1 cellular context compared by ENCODE assay signal in the genomic region with DNA sequence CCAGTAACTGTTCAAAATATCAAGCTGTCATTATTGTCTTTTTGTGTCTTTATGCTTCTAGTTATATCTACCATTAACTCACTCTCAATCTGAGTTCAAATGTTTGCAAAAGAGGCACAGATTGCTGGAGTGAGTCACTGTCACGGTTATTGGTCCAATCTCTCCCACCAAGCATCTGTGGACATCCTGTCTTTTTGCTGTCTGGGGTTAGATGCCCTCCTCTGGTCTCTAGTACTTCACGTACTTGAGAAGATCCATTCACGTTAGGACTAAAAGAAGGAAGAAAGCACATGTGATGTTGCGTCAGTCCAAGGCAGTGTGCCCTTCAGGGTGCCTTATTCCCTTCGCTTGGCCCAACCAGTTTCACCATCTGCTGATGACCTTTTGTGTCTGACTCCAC.
TF ChIP-seq lines count a peak whose summit lies in the region.

No MANE protein-coding gene starts in this region.

TF ChIP-seq in WTC11, 78 proteins besides CTCF, POLR2A, EP300 and RAD21 (continued from another document):
- TF ChIP-seq MXD4 (CRISPR knock-in tag; IDR thresholded peaks at IDR 0.05; ENCODE audit: borderline replicate concordance): no peak
- TF ChIP-seq, protein P1, sequence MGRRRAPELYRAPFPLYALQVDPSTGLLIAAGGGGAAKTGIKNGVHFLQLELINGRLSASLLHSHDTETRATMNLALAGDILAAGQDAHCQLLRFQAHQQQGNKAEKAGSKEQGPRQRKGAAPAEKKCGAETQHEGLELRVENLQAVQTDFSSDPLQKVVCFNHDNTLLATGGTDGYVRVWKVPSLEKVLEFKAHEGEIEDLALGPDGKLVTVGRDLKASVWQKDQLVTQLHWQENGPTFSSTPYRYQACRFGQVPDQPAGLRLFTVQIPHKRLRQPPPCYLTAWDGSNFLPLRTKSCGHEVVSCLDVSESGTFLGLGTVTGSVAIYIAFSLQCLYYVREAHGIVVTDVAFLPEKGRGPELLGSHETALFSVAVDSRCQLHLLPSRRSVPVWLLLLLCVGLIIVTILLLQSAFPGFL (CRISPR knock-in tag; IDR thresholded peaks at IDR 0.05; ENCODE audit: borderline replicate concordance): no peak
- no peak for TF ChIP-seq NFE2L1 (CRISPR knock-in tag; IDR thresholded peaks at IDR 0.05)
- TF ChIP-seq, protein P2, sequence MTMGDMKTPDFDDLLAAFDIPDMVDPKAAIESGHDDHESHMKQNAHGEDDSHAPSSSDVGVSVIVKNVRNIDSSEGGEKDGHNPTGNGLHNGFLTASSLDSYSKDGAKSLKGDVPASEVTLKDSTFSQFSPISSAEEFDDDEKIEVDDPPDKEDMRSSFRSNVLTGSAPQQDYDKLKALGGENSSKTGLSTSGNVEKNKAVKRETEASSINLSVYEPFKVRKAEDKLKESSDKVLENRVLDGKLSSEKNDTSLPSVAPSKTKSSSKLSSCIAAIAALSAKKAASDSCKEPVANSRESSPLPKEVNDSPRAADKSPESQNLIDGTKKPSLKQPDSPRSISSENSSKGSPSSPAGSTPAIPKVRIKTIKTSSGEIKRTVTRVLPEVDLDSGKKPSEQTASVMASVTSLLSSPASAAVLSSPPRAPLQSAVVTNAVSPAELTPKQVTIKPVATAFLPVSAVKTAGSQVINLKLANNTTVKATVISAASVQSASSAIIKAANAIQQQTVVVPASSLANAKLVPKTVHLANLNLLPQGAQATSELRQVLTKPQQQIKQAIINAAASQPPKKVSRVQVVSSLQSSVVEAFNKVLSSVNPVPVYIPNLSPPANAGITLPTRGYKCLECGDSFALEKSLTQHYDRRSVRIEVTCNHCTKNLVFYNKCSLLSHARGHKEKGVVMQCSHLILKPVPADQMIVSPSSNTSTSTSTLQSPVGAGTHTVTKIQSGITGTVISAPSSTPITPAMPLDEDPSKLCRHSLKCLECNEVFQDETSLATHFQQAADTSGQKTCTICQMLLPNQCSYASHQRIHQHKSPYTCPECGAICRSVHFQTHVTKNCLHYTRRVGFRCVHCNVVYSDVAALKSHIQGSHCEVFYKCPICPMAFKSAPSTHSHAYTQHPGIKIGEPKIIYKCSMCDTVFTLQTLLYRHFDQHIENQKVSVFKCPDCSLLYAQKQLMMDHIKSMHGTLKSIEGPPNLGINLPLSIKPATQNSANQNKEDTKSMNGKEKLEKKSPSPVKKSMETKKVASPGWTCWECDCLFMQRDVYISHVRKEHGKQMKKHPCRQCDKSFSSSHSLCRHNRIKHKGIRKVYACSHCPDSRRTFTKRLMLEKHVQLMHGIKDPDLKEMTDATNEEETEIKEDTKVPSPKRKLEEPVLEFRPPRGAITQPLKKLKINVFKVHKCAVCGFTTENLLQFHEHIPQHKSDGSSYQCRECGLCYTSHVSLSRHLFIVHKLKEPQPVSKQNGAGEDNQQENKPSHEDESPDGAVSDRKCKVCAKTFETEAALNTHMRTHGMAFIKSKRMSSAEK (CRISPR knock-in tag; IDR thresholded peaks at IDR 0.05; ENCODE audit: borderline replicate concordance): no peak
- TF ChIP-seq, protein P3, sequence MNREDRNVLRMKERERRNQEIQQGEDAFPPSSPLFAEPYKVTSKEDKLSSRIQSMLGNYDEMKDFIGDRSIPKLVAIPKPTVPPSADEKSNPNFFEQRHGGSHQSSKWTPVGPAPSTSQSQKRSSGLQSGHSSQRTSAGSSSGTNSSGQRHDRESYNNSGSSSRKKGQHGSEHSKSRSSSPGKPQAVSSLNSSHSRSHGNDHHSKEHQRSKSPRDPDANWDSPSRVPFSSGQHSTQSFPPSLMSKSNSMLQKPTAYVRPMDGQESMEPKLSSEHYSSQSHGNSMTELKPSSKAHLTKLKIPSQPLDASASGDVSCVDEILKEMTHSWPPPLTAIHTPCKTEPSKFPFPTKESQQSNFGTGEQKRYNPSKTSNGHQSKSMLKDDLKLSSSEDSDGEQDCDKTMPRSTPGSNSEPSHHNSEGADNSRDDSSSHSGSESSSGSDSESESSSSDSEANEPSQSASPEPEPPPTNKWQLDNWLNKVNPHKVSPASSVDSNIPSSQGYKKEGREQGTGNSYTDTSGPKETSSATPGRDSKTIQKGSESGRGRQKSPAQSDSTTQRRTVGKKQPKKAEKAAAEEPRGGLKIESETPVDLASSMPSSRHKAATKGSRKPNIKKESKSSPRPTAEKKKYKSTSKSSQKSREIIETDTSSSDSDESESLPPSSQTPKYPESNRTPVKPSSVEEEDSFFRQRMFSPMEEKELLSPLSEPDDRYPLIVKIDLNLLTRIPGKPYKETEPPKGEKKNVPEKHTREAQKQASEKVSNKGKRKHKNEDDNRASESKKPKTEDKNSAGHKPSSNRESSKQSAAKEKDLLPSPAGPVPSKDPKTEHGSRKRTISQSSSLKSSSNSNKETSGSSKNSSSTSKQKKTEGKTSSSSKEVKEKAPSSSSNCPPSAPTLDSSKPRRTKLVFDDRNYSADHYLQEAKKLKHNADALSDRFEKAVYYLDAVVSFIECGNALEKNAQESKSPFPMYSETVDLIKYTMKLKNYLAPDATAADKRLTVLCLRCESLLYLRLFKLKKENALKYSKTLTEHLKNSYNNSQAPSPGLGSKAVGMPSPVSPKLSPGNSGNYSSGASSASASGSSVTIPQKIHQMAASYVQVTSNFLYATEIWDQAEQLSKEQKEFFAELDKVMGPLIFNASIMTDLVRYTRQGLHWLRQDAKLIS (CRISPR knock-in tag; IDR thresholded peaks at IDR 0.05; ENCODE audit: borderline replicate concordance): no peak
- TF ChIP-seq, protein P4, sequence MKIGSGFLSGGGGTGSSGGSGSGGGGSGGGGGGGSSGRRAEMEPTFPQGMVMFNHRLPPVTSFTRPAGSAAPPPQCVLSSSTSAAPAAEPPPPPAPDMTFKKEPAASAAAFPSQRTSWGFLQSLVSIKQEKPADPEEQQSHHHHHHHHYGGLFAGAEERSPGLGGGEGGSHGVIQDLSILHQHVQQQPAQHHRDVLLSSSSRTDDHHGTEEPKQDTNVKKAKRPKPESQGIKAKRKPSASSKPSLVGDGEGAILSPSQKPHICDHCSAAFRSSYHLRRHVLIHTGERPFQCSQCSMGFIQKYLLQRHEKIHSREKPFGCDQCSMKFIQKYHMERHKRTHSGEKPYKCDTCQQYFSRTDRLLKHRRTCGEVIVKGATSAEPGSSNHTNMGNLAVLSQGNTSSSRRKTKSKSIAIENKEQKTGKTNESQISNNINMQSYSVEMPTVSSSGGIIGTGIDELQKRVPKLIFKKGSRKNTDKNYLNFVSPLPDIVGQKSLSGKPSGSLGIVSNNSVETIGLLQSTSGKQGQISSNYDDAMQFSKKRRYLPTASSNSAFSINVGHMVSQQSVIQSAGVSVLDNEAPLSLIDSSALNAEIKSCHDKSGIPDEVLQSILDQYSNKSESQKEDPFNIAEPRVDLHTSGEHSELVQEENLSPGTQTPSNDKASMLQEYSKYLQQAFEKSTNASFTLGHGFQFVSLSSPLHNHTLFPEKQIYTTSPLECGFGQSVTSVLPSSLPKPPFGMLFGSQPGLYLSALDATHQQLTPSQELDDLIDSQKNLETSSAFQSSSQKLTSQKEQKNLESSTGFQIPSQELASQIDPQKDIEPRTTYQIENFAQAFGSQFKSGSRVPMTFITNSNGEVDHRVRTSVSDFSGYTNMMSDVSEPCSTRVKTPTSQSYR (CRISPR knock-in tag; IDR thresholded peaks at IDR 0.05): no peak
- TF ChIP-seq NR1H2 (CRISPR knock-in tag; IDR thresholded peaks at IDR 0.05): no peak
- TF ChIP-seq ZNF317 (CRISPR knock-in tag; IDR thresholded peaks at IDR 0.05; ENCODE audit: borderline replicate concordance, low read depth): no peak
- TF ChIP-seq, protein P5, sequence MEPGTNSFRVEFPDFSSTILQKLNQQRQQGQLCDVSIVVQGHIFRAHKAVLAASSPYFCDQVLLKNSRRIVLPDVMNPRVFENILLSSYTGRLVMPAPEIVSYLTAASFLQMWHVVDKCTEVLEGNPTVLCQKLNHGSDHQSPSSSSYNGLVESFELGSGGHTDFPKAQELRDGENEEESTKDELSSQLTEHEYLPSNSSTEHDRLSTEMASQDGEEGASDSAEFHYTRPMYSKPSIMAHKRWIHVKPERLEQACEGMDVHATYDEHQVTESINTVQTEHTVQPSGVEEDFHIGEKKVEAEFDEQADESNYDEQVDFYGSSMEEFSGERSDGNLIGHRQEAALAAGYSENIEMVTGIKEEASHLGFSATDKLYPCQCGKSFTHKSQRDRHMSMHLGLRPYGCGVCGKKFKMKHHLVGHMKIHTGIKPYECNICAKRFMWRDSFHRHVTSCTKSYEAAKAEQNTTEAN (CRISPR knock-in tag; IDR thresholded peaks at IDR 0.05): no peak
- no peak for TF ChIP-seq SMAD3 (CRISPR knock-in tag; IDR thresholded peaks at IDR 0.05; ENCODE audit: borderline replicate concordance)
- no peak for TF ChIP-seq KAT7 (CRISPR knock-in tag; IDR thresholded peaks at IDR 0.05; ENCODE audit: borderline replicate concordance)
- no peak for TF ChIP-seq SOX15 (CRISPR knock-in tag; IDR thresholded peaks at IDR 0.05)
